Comparison of ENCODE assay signal across 21 cellular contexts in genomic region chr11:132973686-132974085, GRCh38.
"Had no signal": no experiment of that assay in that cellular context is flagged by ENCODE, and none has a peak within 500 bp of the region (broad histone marks: within the 10 kb centered on the region; RNA-seq: fewer than 3 reads in every experiment).

No MANE protein-coding gene starts in this region.

- DNase-seq: MV-4-11, NCI-H1048, NCI-H1105, NCI-H1417, NCI-H1436 treated with DMSO at 0.1 percent for 48 hours, NCI-H1694, NCI-H187 treated with DMSO at 0.1 percent for 48 hours, NCI-H2029 treated with DMSO at 0.1 percent for 48 hours, NCI-H2171 treated with DMSO at 0.1 percent for 48 hours, NCI-H345, NCI-H446 treated with DMSO at 0.1 percent for 48 hours, NCI-H510A treated with DMSO at 0.1 percent for 48 hours, NCI-H526, Right ventricle myocardium superior, RPMI8226, SIG-M5 had no signal

- ATAC-seq: K562 had no signal

- H3K4me3 Mint-ChIP-seq: IgD-negative memory B cell had no signal

- H3K27ac ChIP-seq: HL-60, SJSA1, SK-N-MC had no signal

- H3K4me1 ChIP-seq: SJSA1 had no signal

- H3K4me1 Mint-ChIP-seq: IgD-negative memory B cell had no signal

- H3K36me3 Mint-ChIP-seq: IgD-negative memory B cell had no signal

- H3K27ac Mint-ChIP-seq: IgD-negative memory B cell had no signal

- H3K4me3 ChIP-seq: K562, SJSA1, SK-N-MC had no signal

- H3K9me3 ChIP-seq: SJSA1 had no signal

- H3K27me3 ChIP-seq: SJSA1 had no signal

- H3K36me3 ChIP-seq: SJSA1 had no signal
